1 cellular context compared by ENCODE assay signal in the genomic region with DNA sequence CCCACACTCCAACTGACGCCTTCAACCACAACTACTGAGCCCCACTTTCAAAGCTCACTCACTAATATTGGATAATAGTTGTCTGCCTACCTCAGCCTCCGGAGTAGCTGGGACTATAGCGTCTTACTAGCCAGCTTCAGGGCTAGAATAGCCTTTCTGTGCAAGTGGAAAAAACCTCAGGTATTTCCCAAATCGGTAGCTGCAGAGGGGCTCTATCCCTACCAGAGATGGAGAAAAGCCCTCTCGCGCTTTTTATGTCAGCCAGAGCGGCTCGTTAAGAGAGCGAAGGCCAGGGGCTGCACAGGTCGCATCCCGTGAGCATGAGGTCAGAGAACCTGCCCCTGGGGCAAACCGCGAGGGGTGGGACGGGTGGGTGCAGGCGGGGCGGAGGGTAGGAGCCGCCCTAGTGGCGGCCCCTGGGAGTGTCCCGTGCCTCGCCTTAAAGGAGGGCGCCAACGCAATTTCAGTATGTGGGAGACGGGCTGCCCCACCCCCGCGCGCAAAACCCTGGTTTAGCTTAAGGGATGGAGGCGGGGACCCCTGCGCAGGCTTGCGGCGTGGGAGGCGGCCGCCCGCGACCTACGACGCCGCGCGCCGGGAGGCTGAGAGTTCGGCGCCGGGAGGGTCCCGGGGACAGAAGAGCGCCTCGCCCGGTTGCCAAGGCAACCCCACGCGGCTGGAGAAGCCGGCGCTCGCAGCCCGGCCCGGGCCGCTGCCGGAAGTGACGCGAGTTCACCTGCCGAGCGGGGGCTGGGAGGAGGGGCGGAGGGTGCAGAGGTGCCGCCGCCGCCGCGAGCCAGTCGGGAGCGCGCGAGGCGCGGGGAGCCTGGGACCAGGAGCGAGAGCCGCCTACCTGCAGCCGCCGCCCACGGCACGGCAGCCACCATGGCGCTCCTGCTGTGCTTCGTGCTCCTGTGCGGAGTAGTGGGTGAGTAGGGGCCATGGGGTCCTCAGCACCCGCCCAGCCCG.
TF ChIP-seq lines count a peak whose summit lies in the region.

A gene (plus strand): TSS at position 799 of the 969 bp plus-strand sequence. CDS start 87 bp downstream, at position 886.

TF ChIP-seq in HEK293, 187 proteins besides CTCF, POLR2A, EP300 and RAD21 (continued from another document and continues in another):
- peak; percentile 85 for TF ChIP-seq KLF1 (tag by site-specific recombination; IDR thresholded peaks at IDR 0.05)
- TF ChIP-seq ZNF140 (tag by site-specific recombination; IDR thresholded peaks at IDR 0.05) = no peak
- TF ChIP-seq, protein P1, sequence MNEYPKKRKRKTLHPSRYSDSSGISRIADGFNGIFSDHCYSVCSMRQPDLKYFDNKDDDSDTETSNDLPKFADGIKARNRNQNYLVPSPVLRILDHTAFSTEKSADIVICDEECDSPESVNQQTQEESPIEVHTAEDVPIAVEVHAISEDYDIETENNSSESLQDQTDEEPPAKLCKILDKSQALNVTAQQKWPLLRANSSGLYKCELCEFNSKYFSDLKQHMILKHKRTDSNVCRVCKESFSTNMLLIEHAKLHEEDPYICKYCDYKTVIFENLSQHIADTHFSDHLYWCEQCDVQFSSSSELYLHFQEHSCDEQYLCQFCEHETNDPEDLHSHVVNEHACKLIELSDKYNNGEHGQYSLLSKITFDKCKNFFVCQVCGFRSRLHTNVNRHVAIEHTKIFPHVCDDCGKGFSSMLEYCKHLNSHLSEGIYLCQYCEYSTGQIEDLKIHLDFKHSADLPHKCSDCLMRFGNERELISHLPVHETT (tag by site-specific recombination; IDR thresholded peaks at IDR 0.05) = 0 out of 2 replicates have a peak, but pooled peaks have one; percentile 18
- TF ChIP-seq ZNF837 (tag by site-specific recombination; IDR thresholded peaks at IDR 0.05) = no peak
- TF ChIP-seq ZNF624 (tag by site-specific recombination; IDR thresholded peaks at IDR 0.05) = no peak
- TF ChIP-seq ZFP41 (tag by site-specific recombination; IDR thresholded peaks at IDR 0.05; ENCODE audit: borderline replicate concordance) = no peak
- TF ChIP-seq KLF9 (tag by site-specific recombination; IDR thresholded peaks at IDR 0.05; ENCODE audit: low read depth) = peak; percentile 73
- TF ChIP-seq ZSCAN16 (tag by site-specific recombination; IDR thresholded peaks at IDR 0.05) = no peak
- peak; percentile 86 for TF ChIP-seq KLF10 (tag by site-specific recombination; IDR thresholded peaks at IDR 0.05)
- TF ChIP-seq, protein P2, sequence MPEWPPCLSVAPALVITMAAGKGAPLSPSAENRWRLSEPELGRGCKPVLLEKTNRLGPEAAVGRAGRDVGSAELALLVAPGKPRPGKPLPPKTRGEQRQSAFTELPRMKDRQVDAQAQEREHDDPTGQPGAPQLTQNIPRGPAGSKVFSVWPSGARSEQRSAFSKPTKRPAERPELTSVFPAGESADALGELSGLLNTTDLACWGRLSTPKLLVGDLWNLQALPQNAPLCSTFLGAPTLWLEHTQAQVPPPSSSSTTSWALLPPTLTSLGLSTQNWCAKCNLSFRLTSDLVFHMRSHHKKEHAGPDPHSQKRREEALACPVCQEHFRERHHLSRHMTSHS (tag by site-specific recombination; IDR thresholded peaks at IDR 0.05) = no peak
- TF ChIP-seq, protein P3, sequence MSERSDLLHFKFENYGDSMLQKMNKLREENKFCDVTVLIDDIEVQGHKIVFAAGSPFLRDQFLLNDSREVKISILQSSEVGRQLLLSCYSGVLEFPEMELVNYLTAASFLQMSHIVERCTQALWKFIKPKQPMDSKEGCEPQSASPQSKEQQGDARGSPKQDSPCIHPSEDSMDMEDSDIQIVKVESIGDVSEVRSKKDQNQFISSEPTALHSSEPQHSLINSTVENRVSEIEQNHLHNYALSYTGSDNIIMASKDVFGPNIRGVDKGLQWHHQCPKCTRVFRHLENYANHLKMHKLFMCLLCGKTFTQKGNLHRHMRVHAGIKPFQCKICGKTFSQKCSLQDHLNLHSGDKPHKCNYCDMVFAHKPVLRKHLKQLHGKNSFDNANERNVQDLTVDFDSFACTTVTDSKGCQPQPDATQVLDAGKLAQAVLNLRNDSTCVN (tag by site-specific recombination; optimal IDR thresholded peaks at IDR 0.05) = peak; percentile 64
- no peak for TF ChIP-seq ZNF544 (tag by site-specific recombination; IDR thresholded peaks at IDR 0.05)
- no peak for TF ChIP-seq ZBTB7A (tag by site-specific recombination; IDR thresholded peaks at IDR 0.05; ENCODE audit: low read depth)
- TF ChIP-seq ZNF248 (tag by site-specific recombination; IDR thresholded peaks at IDR 0.05) = no peak
- TF ChIP-seq, protein P4, sequence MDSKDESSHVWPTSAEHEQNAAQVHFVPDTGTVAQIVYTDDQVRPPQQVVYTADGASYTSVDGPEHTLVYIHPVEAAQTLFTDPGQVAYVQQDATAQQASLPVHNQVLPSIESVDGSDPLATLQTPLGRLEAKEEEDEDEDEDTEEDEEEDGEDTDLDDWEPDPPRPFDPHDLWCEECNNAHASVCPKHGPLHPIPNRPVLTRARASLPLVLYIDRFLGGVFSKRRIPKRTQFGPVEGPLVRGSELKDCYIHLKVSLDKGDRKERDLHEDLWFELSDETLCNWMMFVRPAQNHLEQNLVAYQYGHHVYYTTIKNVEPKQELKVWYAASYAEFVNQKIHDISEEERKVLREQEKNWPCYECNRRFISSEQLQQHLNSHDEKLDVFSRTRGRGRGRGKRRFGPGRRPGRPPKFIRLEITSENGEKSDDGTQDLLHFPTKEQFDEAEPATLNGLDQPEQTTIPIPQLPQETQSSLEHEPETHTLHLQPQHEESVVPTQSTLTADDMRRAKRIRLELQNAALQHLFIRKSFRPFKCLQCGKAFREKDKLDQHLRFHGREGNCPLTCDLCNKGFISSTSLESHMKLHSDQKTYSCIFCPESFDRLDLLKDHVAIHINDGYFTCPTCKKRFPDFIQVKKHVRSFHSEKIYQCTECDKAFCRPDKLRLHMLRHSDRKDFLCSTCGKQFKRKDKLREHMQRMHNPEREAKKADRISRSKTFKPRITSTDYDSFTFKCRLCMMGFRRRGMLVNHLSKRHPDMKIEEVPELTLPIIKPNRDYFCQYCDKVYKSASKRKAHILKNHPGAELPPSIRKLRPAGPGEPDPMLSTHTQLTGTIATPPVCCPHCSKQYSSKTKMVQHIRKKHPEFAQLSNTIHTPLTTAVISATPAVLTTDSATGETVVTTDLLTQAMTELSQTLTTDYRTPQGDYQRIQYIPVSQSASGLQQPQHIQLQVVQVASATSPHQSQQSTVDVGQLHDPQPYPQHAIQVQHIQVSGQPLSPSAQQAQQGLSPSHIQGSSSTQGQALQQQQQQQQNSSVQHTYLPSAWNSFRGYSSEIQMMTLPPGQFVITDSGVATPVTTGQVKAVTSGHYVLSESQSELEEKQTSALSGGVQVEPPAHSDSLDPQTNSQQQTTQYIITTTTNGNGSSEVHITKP (tag by site-specific recombination; IDR thresholded peaks at IDR 0.05) = peak; percentile 66
- TF ChIP-seq ZSCAN30 (tag by site-specific recombination; IDR thresholded peaks at IDR 0.05) = 0 out of 2 replicates have a peak, but pooled peaks have one; percentile 27
- TF ChIP-seq ZNF529 (tag by site-specific recombination; IDR thresholded peaks at IDR 0.05; ENCODE audit: insufficient replicate concordance) = no peak
- 0 out of 2 replicates have a peak, but pooled peaks have one; percentile 21 for TF ChIP-seq ZSCAN23 (tag by site-specific recombination; IDR thresholded peaks at IDR 0.05)
- TF ChIP-seq, protein P5, sequence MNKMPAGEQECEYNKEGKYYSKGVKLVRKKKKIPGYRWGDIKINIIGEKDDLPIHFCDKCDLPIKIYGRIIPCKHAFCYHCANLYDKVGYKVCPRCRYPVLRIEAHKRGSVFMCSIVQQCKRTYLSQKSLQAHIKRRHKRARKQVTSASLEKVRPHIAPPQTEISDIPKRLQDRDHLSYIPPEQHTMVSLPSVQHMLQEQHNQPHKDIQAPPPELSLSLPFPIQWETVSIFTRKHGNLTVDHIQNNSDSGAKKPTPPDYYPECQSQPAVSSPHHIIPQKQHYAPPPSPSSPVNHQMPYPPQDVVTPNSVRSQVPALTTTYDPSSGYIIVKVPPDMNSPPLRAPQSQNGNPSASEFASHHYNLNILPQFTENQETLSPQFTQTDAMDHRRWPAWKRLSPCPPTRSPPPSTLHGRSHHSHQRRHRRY (tag by site-specific recombination; IDR thresholded peaks at IDR 0.05) = no peak
- peak; percentile 63 for TF ChIP-seq OSR2 (tag by site-specific recombination; IDR thresholded peaks at IDR 0.05)
- TF ChIP-seq, protein P6, sequence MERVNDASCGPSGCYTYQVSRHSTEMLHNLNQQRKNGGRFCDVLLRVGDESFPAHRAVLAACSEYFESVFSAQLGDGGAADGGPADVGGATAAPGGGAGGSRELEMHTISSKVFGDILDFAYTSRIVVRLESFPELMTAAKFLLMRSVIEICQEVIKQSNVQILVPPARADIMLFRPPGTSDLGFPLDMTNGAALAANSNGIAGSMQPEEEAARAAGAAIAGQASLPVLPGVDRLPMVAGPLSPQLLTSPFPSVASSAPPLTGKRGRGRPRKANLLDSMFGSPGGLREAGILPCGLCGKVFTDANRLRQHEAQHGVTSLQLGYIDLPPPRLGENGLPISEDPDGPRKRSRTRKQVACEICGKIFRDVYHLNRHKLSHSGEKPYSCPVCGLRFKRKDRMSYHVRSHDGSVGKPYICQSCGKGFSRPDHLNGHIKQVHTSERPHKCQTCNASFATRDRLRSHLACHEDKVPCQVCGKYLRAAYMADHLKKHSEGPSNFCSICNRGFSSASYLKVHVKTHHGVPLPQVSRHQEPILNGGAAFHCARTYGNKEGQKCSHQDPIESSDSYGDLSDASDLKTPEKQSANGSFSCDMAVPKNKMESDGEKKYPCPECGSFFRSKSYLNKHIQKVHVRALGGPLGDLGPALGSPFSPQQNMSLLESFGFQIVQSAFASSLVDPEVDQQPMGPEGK (tag by site-specific recombination; IDR thresholded peaks at IDR 0.05) = peak; percentile 97
- TF ChIP-seq ZNF423 (tag by site-specific recombination; IDR thresholded peaks at IDR 0.05) = peak; percentile 60
- peak; percentile 95 for TF ChIP-seq GLIS1 (tag by site-specific recombination; IDR thresholded peaks at IDR 0.05)
- no peak for TF ChIP-seq SETDB1 (IDR thresholded peaks at IDR 0.05; ENCODE audit: insufficient read length, low read length)
- TF ChIP-seq, protein P7, sequence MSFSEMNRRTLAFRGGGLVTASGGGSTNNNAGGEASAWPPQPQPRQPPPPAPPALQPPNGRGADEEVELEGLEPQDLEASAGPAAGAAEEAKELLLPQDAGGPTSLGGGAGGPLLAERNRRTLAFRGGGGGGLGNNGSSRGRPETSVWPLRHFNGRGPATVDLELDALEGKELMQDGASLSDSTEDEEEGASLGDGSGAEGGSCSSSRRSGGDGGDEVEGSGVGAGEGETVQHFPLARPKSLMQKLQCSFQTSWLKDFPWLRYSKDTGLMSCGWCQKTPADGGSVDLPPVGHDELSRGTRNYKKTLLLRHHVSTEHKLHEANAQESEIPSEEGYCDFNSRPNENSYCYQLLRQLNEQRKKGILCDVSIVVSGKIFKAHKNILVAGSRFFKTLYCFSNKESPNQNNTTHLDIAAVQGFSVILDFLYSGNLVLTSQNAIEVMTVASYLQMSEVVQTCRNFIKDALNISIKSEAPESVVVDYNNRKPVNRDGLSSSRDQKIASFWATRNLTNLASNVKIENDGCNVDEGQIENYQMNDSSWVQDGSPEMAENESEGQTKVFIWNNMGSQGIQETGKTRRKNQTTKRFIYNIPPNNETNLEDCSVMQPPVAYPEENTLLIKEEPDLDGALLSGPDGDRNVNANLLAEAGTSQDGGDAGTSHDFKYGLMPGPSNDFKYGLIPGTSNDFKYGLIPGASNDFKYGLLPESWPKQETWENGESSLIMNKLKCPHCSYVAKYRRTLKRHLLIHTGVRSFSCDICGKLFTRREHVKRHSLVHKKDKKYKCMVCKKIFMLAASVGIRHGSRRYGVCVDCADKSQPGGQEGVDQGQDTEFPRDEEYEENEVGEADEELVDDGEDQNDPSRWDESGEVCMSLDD (tag by site-specific recombination; IDR thresholded peaks at IDR 0.05) = peak; percentile 58
- no peak for TF ChIP-seq ZFP69B (tag by site-specific recombination; IDR thresholded peaks at IDR 0.05)
- TF ChIP-seq, protein P8, sequence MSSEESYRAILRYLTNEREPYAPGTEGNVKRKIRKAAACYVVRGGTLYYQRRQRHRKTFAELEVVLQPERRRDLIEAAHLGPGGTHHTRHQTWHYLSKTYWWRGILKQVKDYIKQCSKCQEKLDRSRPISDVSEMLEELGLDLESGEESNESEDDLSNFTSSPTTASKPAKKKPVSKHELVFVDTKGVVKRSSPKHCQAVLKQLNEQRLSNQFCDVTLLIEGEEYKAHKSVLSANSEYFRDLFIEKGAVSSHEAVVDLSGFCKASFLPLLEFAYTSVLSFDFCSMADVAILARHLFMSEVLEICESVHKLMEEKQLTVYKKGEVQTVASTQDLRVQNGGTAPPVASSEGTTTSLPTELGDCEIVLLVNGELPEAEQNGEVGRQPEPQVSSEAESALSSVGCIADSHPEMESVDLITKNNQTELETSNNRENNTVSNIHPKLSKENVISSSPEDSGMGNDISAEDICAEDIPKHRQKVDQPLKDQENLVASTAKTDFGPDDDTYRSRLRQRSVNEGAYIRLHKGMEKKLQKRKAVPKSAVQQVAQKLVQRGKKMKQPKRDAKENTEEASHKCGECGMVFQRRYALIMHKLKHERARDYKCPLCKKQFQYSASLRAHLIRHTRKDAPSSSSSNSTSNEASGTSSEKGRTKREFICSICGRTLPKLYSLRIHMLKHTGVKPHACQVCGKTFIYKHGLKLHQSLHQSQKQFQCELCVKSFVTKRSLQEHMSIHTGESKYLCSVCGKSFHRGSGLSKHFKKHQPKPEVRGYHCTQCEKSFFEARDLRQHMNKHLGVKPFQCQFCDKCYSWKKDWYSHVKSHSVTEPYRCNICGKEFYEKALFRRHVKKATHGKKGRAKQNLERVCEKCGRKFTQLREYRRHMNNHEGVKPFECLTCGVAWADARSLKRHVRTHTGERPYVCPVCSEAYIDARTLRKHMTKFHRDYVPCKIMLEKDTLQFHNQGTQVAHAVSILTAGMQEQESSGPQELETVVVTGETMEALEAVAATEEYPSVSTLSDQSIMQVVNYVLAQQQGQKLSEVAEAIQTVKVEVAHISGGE (tag by site-specific recombination; conservative IDR thresholded peaks at IDR 0.05; ENCODE audit: low read depth) = peak; percentile 27; the same call in 1 of the 2 replicates
- TF ChIP-seq ZNF366 (tag by site-specific recombination; conservative IDR thresholded peaks at IDR 0.05) = peak; percentile 52; the same call in 1 of the 2 replicates
- no peak for TF ChIP-seq ZNF785 (tag by site-specific recombination; IDR thresholded peaks at IDR 0.05)
- 0 out of 2 replicates have a peak, but pooled peaks have one; percentile 42 for TF ChIP-seq ZEB2 (tag by site-specific recombination; IDR thresholded peaks at IDR 0.05)
- TF ChIP-seq ZBTB21 (tag by site-specific recombination; IDR thresholded peaks at IDR 0.05) = no peak
- no peak for TF ChIP-seq ZNF133 (tag by site-specific recombination; IDR thresholded peaks at IDR 0.05)
- peak; percentile 72 for TF ChIP-seq SP3 (tag by site-specific recombination; IDR thresholded peaks at IDR 0.05)
- TF ChIP-seq, protein P9, sequence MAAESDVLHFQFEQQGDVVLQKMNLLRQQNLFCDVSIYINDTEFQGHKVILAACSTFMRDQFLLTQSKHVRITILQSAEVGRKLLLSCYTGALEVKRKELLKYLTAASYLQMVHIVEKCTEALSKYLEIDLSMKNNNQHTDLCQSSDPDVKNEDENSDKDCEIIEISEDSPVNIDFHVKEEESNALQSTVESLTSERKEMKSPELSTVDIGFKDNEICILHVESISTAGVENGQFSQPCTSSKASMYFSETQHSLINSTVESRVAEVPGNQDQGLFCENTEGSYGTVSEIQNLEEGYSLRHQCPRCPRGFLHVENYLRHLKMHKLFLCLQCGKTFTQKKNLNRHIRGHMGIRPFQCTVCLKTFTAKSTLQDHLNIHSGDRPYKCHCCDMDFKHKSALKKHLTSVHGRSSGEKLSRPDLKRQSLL (tag by site-specific recombination; IDR thresholded peaks at IDR 0.05) = no peak
- TF ChIP-seq ZNF670 (tag by site-specific recombination; IDR thresholded peaks at IDR 0.05; ENCODE audit: low read depth) = no peak
- TF ChIP-seq GLIS2 (tag by site-specific recombination; IDR thresholded peaks at IDR 0.05) = peak; percentile 99
